1 cellular context compared by ENCODE assay signal in the genomic region with DNA sequence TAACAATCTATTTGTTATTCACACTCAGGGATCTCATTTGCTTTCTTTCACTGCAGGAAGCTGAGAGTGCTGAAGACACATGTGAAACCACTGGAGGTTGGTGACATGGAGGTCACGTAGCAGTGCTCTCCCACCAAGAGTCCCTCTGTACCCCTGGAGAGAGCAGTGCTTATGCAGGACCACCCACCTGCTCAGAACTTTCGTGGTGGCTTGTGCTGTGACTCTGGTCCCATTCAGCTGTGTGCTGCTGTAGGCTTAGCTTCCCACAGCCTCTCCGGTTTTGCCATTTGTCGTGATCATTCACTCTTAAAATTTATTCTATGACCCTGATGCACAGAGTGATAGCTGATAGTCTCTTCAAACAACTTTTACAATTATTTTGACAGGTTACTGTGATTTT.
TF ChIP-seq lines count a peak whose summit lies in the region.

No MANE protein-coding gene starts in this region.

TF ChIP-seq in IMR-90, 13 proteins besides CTCF, POLR2A, EP300 and RAD21:
- TF ChIP-seq CEBPB (IDR thresholded peaks at IDR 0.05; ENCODE audit: low read depth, low read length) (no peak), BHLHE40 (IDR thresholded peaks at IDR 0.05; ENCODE audit: low read depth, low read length) (no peak), NFE2L2 (IDR thresholded peaks at IDR 0.05; ENCODE audit: low read depth, low read length) (no peak), MXI1 (IDR thresholded peaks at IDR 0.05; ENCODE audit: borderline replicate concordance, low read depth, low read length) (no peak), MAFK (IDR thresholded peaks at IDR 0.05; ENCODE audit: low read depth, low read length) (no peak), MAZ (IDR thresholded peaks at IDR 0.05; ENCODE audit: borderline replicate concordance, low read depth, low read length) (no peak), SMC3 (IDR thresholded peaks at IDR 0.05; ENCODE audit: low read depth, low read length) (no peak), RFX5 (IDR thresholded peaks at IDR 0.05; ENCODE audit: low read depth, low read length) (no peak), USF2 (IDR thresholded peaks at IDR 0.05; ENCODE audit: low read depth, low read length) (no peak), CHD1 (IDR thresholded peaks at IDR 0.05; ENCODE audit: low read depth, low read length) (no peak), FOS (IDR thresholded peaks at IDR 0.05; ENCODE audit: low read depth, low read length) (no peak), RCOR1 (IDR thresholded peaks at IDR 0.05; ENCODE audit: insufficient replicate concordance, low read length) (no peak)
- TF ChIP-seq, protein P1, sequence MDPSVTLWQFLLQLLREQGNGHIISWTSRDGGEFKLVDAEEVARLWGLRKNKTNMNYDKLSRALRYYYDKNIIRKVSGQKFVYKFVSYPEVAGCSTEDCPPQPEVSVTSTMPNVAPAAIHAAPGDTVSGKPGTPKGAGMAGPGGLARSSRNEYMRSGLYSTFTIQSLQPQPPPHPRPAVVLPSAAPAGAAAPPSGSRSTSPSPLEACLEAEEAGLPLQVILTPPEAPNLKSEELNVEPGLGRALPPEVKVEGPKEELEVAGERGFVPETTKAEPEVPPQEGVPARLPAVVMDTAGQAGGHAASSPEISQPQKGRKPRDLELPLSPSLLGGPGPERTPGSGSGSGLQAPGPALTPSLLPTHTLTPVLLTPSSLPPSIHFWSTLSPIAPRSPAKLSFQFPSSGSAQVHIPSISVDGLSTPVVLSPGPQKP (IDR thresholded peaks at IDR 0.05; ENCODE audit: borderline replicate concordance, low read depth, low read length) = no peak
